8 cellular contexts compared by ENCODE assay signal in the genomic region with DNA sequence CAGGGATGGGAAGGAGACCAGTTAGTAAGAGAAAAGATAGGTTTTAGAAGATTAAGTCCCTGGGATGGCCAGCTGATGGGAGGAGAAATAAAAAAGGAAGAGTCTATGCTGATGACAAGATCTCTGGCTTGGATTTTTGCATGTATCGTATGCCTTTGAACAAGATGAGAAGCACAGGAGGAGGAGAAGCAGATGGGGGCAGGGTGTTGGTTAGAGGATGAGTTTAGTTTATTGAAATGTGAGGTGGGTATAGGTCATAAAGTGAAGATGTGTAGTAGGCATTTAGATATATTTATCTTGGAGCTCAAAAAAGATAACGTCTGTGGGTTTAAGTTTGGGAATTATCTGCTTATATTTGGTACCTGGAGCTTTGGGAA. TPM values are rescaled to one million over a fixed set of nuclear protein-coding genes. Genes with fewer than 3 reads are reported as not detected.
DNase-seq lines count a peak whose midpoint lies in the region; TF ChIP-seq lines count a peak whose summit lies in the region.

No MANE protein-coding gene starts in this region.

- BruUV-seq in mammary epithelial cell (replicated peaks; lab: Mats Ljungman, UMichigan) = no TSS peak

- no peak overlapping the region for H2BK120ac ChIP-seq in mesendoderm (ENCODE audit: low read depth, low read length)

- H2BK5ac ChIP-seq in mesendoderm (ENCODE audit: low read length) = no peak overlapping the region

- 21% methylated on average over 2 of the region's 2 CpGs for WGBS in mammary epithelial cell (ENCODE audit: low coverage, missing lambda C conversion rate)
- WGBS in mesendoderm (ENCODE audit: extremely low coverage, insufficient coverage, low lambda C conversion rate) = no CpG with 5 or more reads among the region's 2 CpGs

- peak overlapping the region; percentile 80 for H3K4me2 ChIP-seq in mammary epithelial cell (ENCODE audit: insufficient read depth, low read depth, low read length)
- peak overlapping the region; percentile 42 for H3K4me2 ChIP-seq in mesendoderm (ENCODE audit: low read length)

- H3K27ac ChIP-seq in 22Rv1 (peak overlapping the region; percentile 97), HEK293 (ENCODE audit: extremely low read depth, low read depth, low read length) (peak overlapping the region; percentile 87), mammary epithelial cell (ENCODE audit: insufficient read depth, low read depth, low read length) (peak overlapping the region; percentile 78), mesendoderm (ENCODE audit: low read depth, low read length) (no peak overlapping the region)

- H3K56ac ChIP-seq in mesendoderm (ENCODE audit: low read length) = peak overlapping the region; percentile 92

- no peak overlapping the region for H2AK5ac ChIP-seq in mesendoderm (ENCODE audit: low read length)

- intact Hi-C loops in mammary epithelial cell (cut with micrococcal nuclease) = no loop called here

- H3K4me1 ChIP-seq in HEK293 (ENCODE audit: control insufficient read depth, insufficient read depth, low read length) (peaks cover 9% of the 10 kb centered on the region), mammary epithelial cell (ENCODE audit: insufficient read depth, low read length) (peaks cover 15% of the 10 kb centered on the region), mesendoderm (ENCODE audit: control insufficient read depth, low read depth, low read length) (peaks cover 6% of the 10 kb centered on the region)

- no peaks in the 10 kb centered on the region for H3K79me1 ChIP-seq in mesendoderm (ENCODE audit: low read length)

- TF ChIP-seq CTCF in 22Rv1 (IDR thresholded peaks at IDR 0.05) (no peak), HEK293 (tag by site-specific recombination; IDR thresholded peaks at IDR 0.05) (no peak), mammary epithelial cell (conservative IDR thresholded peaks at IDR 0.05 in 1 of 2, IDR thresholded peaks at IDR 0.05 in 1 of 2; ENCODE audit: extremely low read depth in 1 of 2, insufficient read depth in 1 of 2, low read depth in 1 of 2, low read length in 2 of 2) (no peak)

- H2BK15ac ChIP-seq in mesendoderm (replicated peaks; ENCODE audit: low read depth) = no peak overlapping the region

- no peak overlapping the region for H3K18ac ChIP-seq in mesendoderm (ENCODE audit: low read length)

- H3K36me3 ChIP-seq in HEK293 (ENCODE audit: control insufficient read depth in 2 of 2, insufficient read depth in 1 of 2, low read length in 2 of 2) (peaks cover 4 to 5% of the 10 kb centered on the region in 2 experiments; a peak in 2 of 3 replicates), mammary epithelial cell (ENCODE audit: insufficient read depth, low read length) (peaks cover 1% of the 10 kb centered on the region), mesendoderm (ENCODE audit: control insufficient read depth, insufficient read depth, low read length) (no peaks in the 10 kb centered on the region)

- CTCF ChIA-PET in HEK293 (lab: Yijun Ruan, JAX) (interaction anchor here (0.6 to 1.8 kb wide), 6 partner anchors 22 to 299 kb away, joined by 3 to 5 read pairs (median 3); no protein-coding TSS in a partner anchor), mammary epithelial cell (lab: Charles Lee; ENCODE audit: low non-redundant PET) (no interaction called here)

- H3K27me3 ChIP-seq in mammary epithelial cell (ENCODE audit: insufficient read depth, low read length) = no peaks in the 10 kb centered on the region
- no peaks in the 10 kb centered on the region for H3K27me3 ChIP-seq in mesendoderm (ENCODE audit: insufficient read depth, low read length, poor library complexity)

- in situ Hi-C loops in mammary epithelial cell (cut with MboI; ENCODE audit: low sequenced_read_pairs in 2 of 2) = no loop called here

- peak overlapping the region; percentile 93 for H3K4me3 ChIP-seq in HEK293 (ENCODE audit: low read depth, low read length)
- peak overlapping the region; percentile 78 to 94 (median 88) for H3K4me3 ChIP-seq in mammary epithelial cell (replicated peaks in 1 of 3; ENCODE audit: insufficient read depth in 1 of 3, low read depth in 2 of 3, low read length in 3 of 3)
- H3K4me3 ChIP-seq in mesendoderm (ENCODE audit: low read length) = no peak overlapping the region

- peak overlapping the region; percentile 90 for H3K9ac ChIP-seq in mammary epithelial cell (ENCODE audit: insufficient read depth, low read length)
- H3K9ac ChIP-seq in mesendoderm (ENCODE audit: low read length) = peak overlapping the region; percentile 81

- POLR2A ChIA-PET in HEK293 (lab: Yijun Ruan, JAX) = interaction anchor here (1.0 to 1.7 kb wide), 2 partner anchors 46 to 202 kb away, joined by 3 to 4 read pairs; no protein-coding TSS in a partner anchor

- H2AFZ ChIP-seq in mammary epithelial cell (ENCODE audit: low read depth, low read length) = peak overlapping the region; percentile 94

- H4K5ac ChIP-seq in mesendoderm (ENCODE audit: low read length) = no peak overlapping the region

- no peak overlapping the region for H3K23ac ChIP-seq in mesendoderm (ENCODE audit: low read length)

- H4K20me1 ChIP-seq in mammary epithelial cell (ENCODE audit: insufficient read depth, low read length) = no peaks in the 10 kb centered on the region

- no peaks in the 10 kb centered on the region for H3K9me3 ChIP-seq in HEK293 (ENCODE audit: control insufficient read depth, insufficient read depth, low read depth, low read length)
- no peaks in the 10 kb centered on the region for H3K9me3 ChIP-seq in mammary epithelial cell (replicated peaks; ENCODE audit: insufficient read depth, low read length)

- dilution Hi-C loops in mammary epithelial cell (cut with HindIII; ENCODE audit: low sequenced_read_pairs) = no loop called here

- no peak overlapping the region for H4K8ac ChIP-seq in mesendoderm (ENCODE audit: low read depth, low read length)

- no peak overlapping the region for H3K4ac ChIP-seq in mesendoderm (ENCODE audit: low read depth, low read length)

- peak; percentile 13 for DNase-seq in mammary epithelial cell
- DNase-seq in mesendoderm = no peak
- no peak for DNase-seq in NCI-H1417 (lab: John Stamatoyannopoulos, UW)
- no peak for DNase-seq in NCI-H2227 treated with DMSO at 0.1 percent for 48 hours (lab: John Stamatoyannopoulos, UW)
- DNase-seq in KG1 (lab: John Stamatoyannopoulos, UW) = no peak
- no peak for DNase-seq in ecto neural progenitor cell (ENCODE audit: low spot score)

- peaks cover 59% of the 10 kb centered on the region for H3K79me2 ChIP-seq in mammary epithelial cell (ENCODE audit: insufficient read depth, low read length)
- peaks cover 6% of the 10 kb centered on the region for H3K79me2 ChIP-seq in mesendoderm (ENCODE audit: control insufficient read depth, insufficient read depth, low read length)

TF ChIP-seq in HEK293, 187 proteins besides CTCF, POLR2A, EP300 and RAD21:
- peak; percentile 55; the same call in 1 of the 2 replicates for TF ChIP-seq ZNF366 (tag by site-specific recombination; conservative IDR thresholded peaks at IDR 0.05)
- TF ChIP-seq ZBTB17 (tag by site-specific recombination; IDR thresholded peaks at IDR 0.05) = 0 out of 2 replicates have a peak, but pooled peaks have one; percentile 30
- TF ChIP-seq ZNF394 (tag by site-specific recombination; IDR thresholded peaks at IDR 0.05; ENCODE audit: borderline replicate concordance) = peak; percentile 97
- TF ChIP-seq ZNF610 (tag by site-specific recombination; IDR thresholded peaks at IDR 0.05; ENCODE audit: borderline replicate concordance) = no peak

RNA-seq across cellular contexts. Expression of gene TIPRL, which starts 1.4 kb away (rescaled TPM):
- 10 to 100 TPM; 32.5 to 46.0 TPM for total RNA-seq in mammary epithelial cell
- 22.9 TPM for polyA plus RNA-seq in mammary epithelial cell
- 5.1 TPM for polyA minus RNA-seq in mammary epithelial cell
- polyA plus RNA-seq in mesendoderm (2013, experiment 1 of 2) = 23.8 TPM
- 22.5 TPM for polyA plus RNA-seq in mesendoderm (2013, experiment 2 of 2)

RNA-seq across cellular contexts. Expression of gene GPR161, which starts 43.4 kb away (rescaled TPM):
- 10 to 100 TPM; 15.0 to 27.1 TPM for total RNA-seq in mammary epithelial cell
- polyA plus RNA-seq in mammary epithelial cell = 17.8 TPM
- 60.3 TPM for polyA minus RNA-seq in mammary epithelial cell
- polyA plus RNA-seq in mesendoderm (2013, experiment 1 of 2) = 7.0 TPM
- 7.1 TPM for polyA plus RNA-seq in mesendoderm (2013, experiment 2 of 2)

RNA-seq across cellular contexts. Expression of gene SFT2D2, which starts 45.7 kb away (rescaled TPM):
- 10 to 100 TPM; 47.3 to 56.6 TPM for total RNA-seq in mammary epithelial cell
- 30.7 TPM for polyA plus RNA-seq in mammary epithelial cell
- 73.0 TPM for polyA minus RNA-seq in mammary epithelial cell
- 6.1 TPM for polyA plus RNA-seq in mesendoderm (2013, experiment 1 of 2)
- 5.5 TPM for polyA plus RNA-seq in mesendoderm (2013, experiment 2 of 2)
